ENCODE assay signal across 8 cellular contexts in the genomic region with DNA sequence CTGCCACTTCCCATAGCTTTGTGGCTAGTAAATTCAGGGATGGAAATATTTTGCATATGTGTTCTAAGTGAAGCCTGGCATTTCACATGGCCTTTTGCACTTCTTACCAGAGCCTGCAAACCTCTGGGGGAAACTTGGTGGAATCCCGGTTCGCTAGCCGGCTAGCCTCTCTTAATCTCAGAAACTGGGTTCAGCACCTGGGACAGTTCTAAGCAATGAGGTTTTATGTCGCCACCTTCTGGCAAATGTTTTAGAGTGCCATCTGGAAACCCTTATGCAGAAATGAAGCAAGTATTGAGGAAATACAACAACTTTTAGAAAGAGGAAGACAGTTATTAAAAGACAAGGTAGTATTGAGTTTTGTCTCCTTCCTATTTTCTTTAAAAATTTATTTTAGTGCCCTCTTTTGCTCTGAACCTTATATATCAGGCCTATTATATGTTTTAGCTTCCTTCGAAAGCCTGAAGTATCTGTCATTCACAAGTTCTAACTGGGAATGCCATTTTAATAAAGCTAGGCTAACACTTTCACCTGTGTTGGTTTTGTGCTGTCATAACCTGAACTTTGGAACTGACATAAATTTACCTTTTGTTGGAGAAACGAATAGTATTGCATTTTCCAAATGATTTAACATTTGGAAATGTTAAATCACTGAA. TPM values are rescaled to one million over a fixed set of nuclear protein-coding genes. Genes with fewer than 3 reads are reported as not detected.
DNase-seq lines count a peak whose midpoint lies in the region; ATAC-seq and FAIRE-seq lines count a peak whose summit lies in the region.

No MANE protein-coding gene starts in this region.

- H3K27me3 Mint-ChIP-seq in T-cell: peaks cover 34 to 38% of the 10 kb centered on the region in 2 donors

- POLR2A ChIA-PET in T-cell (lab: Charles Lee): no interaction called here

- FAIRE-seq in urothelium cell line (lab: Jason Lieb, UNC): no peak

- DNase-seq in DMS153 (lab: John Stamatoyannopoulos, UW): peak; percentile 33
- peak; percentile 75 for DNase-seq in NCI-H460 (ENCODE audit: extremely low read depth, low read depth)
- DNase-seq in amniotic epithelial cell (ENCODE audit: low read depth): peak; percentile 62
- DNase-seq in inferior parietal cortex (ENCODE audit: extremely low spot score): peak; percentile 87
- DNase-seq in urothelium cell line (ENCODE audit: low spot score): peak; percentile 62
- no peak for DNase-seq in T-cell

- ATAC-seq in GM18909 (IDR thresholded peaks at IDR 0.05; ENCODE audit: poor library complexity, unreplicated experiment) (peak; percentile 88), HG03196 (IDR thresholded peaks at IDR 0.05; ENCODE audit: unreplicated experiment) (peak; percentile 76), T-cell (replicated peaks in 1 of 4) (no peak)

- no peaks in the 10 kb centered on the region for H3K36me3 Mint-ChIP-seq in T-cell

- CTCF ChIA-PET in T-cell (lab: Charles Lee): no interaction called here

- H3K4me3 Mint-ChIP-seq in T-cell: no peak overlapping the region

- no peaks in the 10 kb centered on the region for H3K4me1 Mint-ChIP-seq in T-cell

- no peak overlapping the region for H3K27ac Mint-ChIP-seq in T-cell

- H3K9me3 Mint-ChIP-seq in T-cell: peaks cover 0 to 7% (median 4%) of the 10 kb centered on the region in 3 donors

RNA-seq across cellular contexts. Expression of a gene that starts 1.0 kb away (rescaled TPM):
- not detected in 2 replicates for total RNA-seq in NCI-H460 (2014; rRNA removed; shearing (Covaris generic))
- not detected in 2 replicates for polyA plus RNA-seq in NCI-H460 (2014; cell fraction: nucleus; rRNA removed)
- not detected for total RNA-seq in T-cell

Comparison
In these comparisons a context has a peak if more than half of its experiments do, and no peak if none do; other contexts are left out.
1. DNase-seq: peak in DMS153 (single experiment), NCI-H460 (single experiment), amniotic epithelial cell (single experiment), inferior parietal cortex (single experiment) and urothelium cell line (single experiment); none in T-cell (0 of 34).
2. ATAC-seq: peak in GM18909 (single experiment) and HG03196 (single experiment); none in T-cell (0 of 4).